In genomic region chr18:48023334-48024008, GRCh38 we compare ENCODE assay signal across 9 cellular contexts.
DNase-seq lines count a peak whose midpoint lies in the region; ATAC-seq and TF ChIP-seq lines count a peak whose summit lies in the region.
"Had no signal": no experiment of that assay in that cellular context is flagged by ENCODE, and none has a peak within 500 bp of the region (broad histone marks: within the 10 kb centered on the region; RNA-seq: fewer than 3 reads in every experiment).

No MANE protein-coding gene starts in this region.

- H3K27ac ChIP-seq in SJSA1 (no peak overlapping the region), esophagus squamous epithelium (peak overlapping the region; percentile 46 to 65 (median 56)), parathyroid adenoma (peak overlapping the region; percentile 62)
- H3K27ac ChIP-seq: BLaER1 had no signal

- TF ChIP-seq CTCF in esophagus squamous epithelium (IDR thresholded peaks at IDR 0.05) (peak in 5 of 6 experiments; percentile 42 to 68 (median 52)), parathyroid adenoma (IDR thresholded peaks at IDR 0.05) (peak; percentile 85)

- DNase-seq in NCI-H524 (lab: John Stamatoyannopoulos, UW) = peak; percentile 73 to 79
- no peak for DNase-seq in NCI-H524 treated with DMSO at 0.1 percent for 48 hours (lab: John Stamatoyannopoulos, UW)
- peak; percentile 31 for DNase-seq in MG63
- peak; percentile 62 to 65 for DNase-seq in SJSA1 (ENCODE audit: low read depth in 1 of 2, low spot score in 2 of 2)
- DNase-seq in esophagus squamous epithelium (lab: John Stamatoyannopoulos, UW) = no peak
- no peak for DNase-seq in NCI-H1048 (lab: John Stamatoyannopoulos, UW)

- no peak for ATAC-seq in HG02571 (IDR thresholded peaks at IDR 0.05; ENCODE audit: unreplicated experiment)

- H3K79me2 ChIP-seq in parathyroid adenoma = no peaks in the 10 kb centered on the region

- H3K4me1 ChIP-seq in SJSA1 (replicated peaks) (peaks cover 15% of the 10 kb centered on the region), esophagus squamous epithelium (peaks cover 19 to 73% (median 23%) of the 10 kb centered on the region in 3 donors), parathyroid adenoma (peaks cover 24% of the 10 kb centered on the region)

- H2AFZ ChIP-seq in parathyroid adenoma = peak overlapping the region; percentile 79

- H3K27me3 ChIP-seq in MG63 (no peaks in the 10 kb centered on the region), SJSA1 (replicated peaks) (peaks cover 8% of the 10 kb centered on the region; the same call in 1 of the 2 replicates), esophagus squamous epithelium (peaks cover 0 to 19% (median 0%) of the 10 kb centered on the region in 4 donors), parathyroid adenoma (ENCODE audit: control insufficient read depth, insufficient read depth, low read length) (no peaks in the 10 kb centered on the region)
- H3K27me3 ChIP-seq: BLaER1 had no signal

- no peak overlapping the region for H3K9ac ChIP-seq in parathyroid adenoma
- H3K9ac ChIP-seq: BLaER1 had no signal

- H3K36me3 ChIP-seq in MG63 = no peaks in the 10 kb centered on the region
- no peaks in the 10 kb centered on the region for H3K36me3 ChIP-seq in SJSA1
- H3K36me3 ChIP-seq in esophagus squamous epithelium = peaks cover 0 to 23% (median 0%) of the 10 kb centered on the region in 3 donors
- H3K36me3 ChIP-seq in parathyroid adenoma (ENCODE audit: control insufficient read depth, insufficient read depth, low read length) = no peaks in the 10 kb centered on the region
- H3K36me3 ChIP-seq: BLaER1 had no signal

- TF ChIP-seq POLR2A in esophagus squamous epithelium (IDR thresholded peaks at IDR 0.05) = no peak

- intact Hi-C loops in esophagus squamous epithelium (cut with DNase I) = loop anchor here (5.0 kb wide), 1 partner anchor 251 kb away; no protein-coding TSS in a partner anchor

- H3K4me2 ChIP-seq in parathyroid adenoma (ENCODE audit: low read length) = peak overlapping the region; percentile 9
- H3K4me2 ChIP-seq: BLaER1 had no signal

- H3K9me3 ChIP-seq in MG63 (no peaks in the 10 kb centered on the region), SJSA1 (replicated peaks) (no peaks in the 10 kb centered on the region), esophagus squamous epithelium (no peaks in the 10 kb centered on the region), parathyroid adenoma (ENCODE audit: control insufficient read depth, low read length) (no peaks in the 10 kb centered on the region)
- H3K9me3 ChIP-seq: BLaER1 had no signal

- no peak overlapping the region for H3K4me3 ChIP-seq in MG63
- H3K4me3 ChIP-seq in SJSA1 = no peak overlapping the region
- H3K4me3 ChIP-seq in esophagus squamous epithelium = no peak overlapping the region
- no peak overlapping the region for H3K4me3 ChIP-seq in parathyroid adenoma (ENCODE audit: low read depth, low read length)
- H3K4me3 ChIP-seq: BLaER1 had no signal

- WGBS in esophagus squamous epithelium, 2 donors = 0 to 6% methylated on average over 2 to 8 of the region's 9 CpGs

Comparison
In these comparisons a context has a peak if more than half of its experiments do, and no peak if none do; other contexts are left out.
1. DNase-seq: peak in NCI-H524 (2 of 2), MG63 (single experiment) and SJSA1 (2 of 2); none in NCI-H524 treated with DMSO at 0.1 percent for 48 hours (single experiment), esophagus squamous epithelium (single experiment) and NCI-H1048 (single experiment).